Comparison of ENCODE assay signal across 11 cellular contexts in genomic region chr1:54549181-54549924, GRCh38. TPM values are rescaled to one million over a fixed set of nuclear protein-coding genes. Genes with fewer than 3 reads are reported as not detected.
A peak's percentile ranks its signal among the peaks of the same experiment; 100 is the strongest.
DNase-seq lines count a peak whose midpoint lies in the region; ATAC-seq and TF ChIP-seq lines count a peak whose summit lies in the region.
"Had no signal": no experiment of that assay in that cellular context is flagged by ENCODE, and none has a peak within 500 bp of the region (broad histone marks: within the 10 kb centered on the region; RNA-seq: fewer than 3 reads in every experiment).

No MANE protein-coding gene starts in this region.

- peak overlapping the region; percentile 58 for H3K4me2 ChIP-seq in skeletal muscle satellite cell (ENCODE audit: low read length)

- H3K9me3 ChIP-seq in skeletal muscle satellite cell (replicated peaks; ENCODE audit: low read length): no peaks in the 10 kb centered on the region
- H3K9me3 ChIP-seq: upper lobe of left lung had no signal

- H3K9ac ChIP-seq in skeletal muscle satellite cell (ENCODE audit: low read depth, low read length): peak overlapping the region; percentile 37

- H3K36me3 ChIP-seq in H7 (replicated peaks; ENCODE audit: control insufficient read depth, insufficient read depth, low read length) (no peaks in the 10 kb centered on the region), skeletal muscle satellite cell (ENCODE audit: insufficient read depth, low read length) (no peaks in the 10 kb centered on the region)
- H3K36me3 ChIP-seq: upper lobe of left lung had no signal

- H3K27ac ChIP-seq in coronary artery: peak overlapping the region; percentile 86 to 87
- H3K27ac ChIP-seq in layer of hippocampus (ENCODE audit: low read depth, low read length): peak overlapping the region; percentile 61
- H3K27ac ChIP-seq: upper lobe of left lung had no signal

- TF ChIP-seq CTCF in coronary artery (IDR thresholded peaks at IDR 0.05): no peak

- H3K4me3 ChIP-seq in H7 (ENCODE audit: insufficient read depth, low read depth, low read length): no peak overlapping the region
- H3K4me3 ChIP-seq in coronary artery: peak overlapping the region; percentile 55
- peak overlapping the region; percentile 59 for H3K4me3 ChIP-seq in skeletal muscle satellite cell (ENCODE audit: low read length)

- DNase-seq in H7 (peak; percentile 40), coronary artery (ENCODE audit: low spot score) (no peak), NCI-H446 treated with DMSO at 0.1 percent for 48 hours (lab: John Stamatoyannopoulos, UW) (no peak), HuH-7.5 (ENCODE audit: low spot score) (no peak), 8988T (no peak)
- DNase-seq: foreskin melanocyte, NCI-H526 treated with DMSO at 0.1 percent for 48 hours, upper lobe of left lung had no signal

- H3K27me3 ChIP-seq in H7 (ENCODE audit: control insufficient read depth, insufficient read depth, low read length) (no peaks in the 10 kb centered on the region), layer of hippocampus (ENCODE audit: control insufficient read depth, insufficient read depth, low read length) (no peaks in the 10 kb centered on the region), skeletal muscle satellite cell (ENCODE audit: control insufficient read depth, insufficient read depth, low read length) (peaks cover 11% of the 10 kb centered on the region)
- H3K27me3 ChIP-seq: upper lobe of left lung had no signal

- no peak for ATAC-seq in HG03108 (IDR thresholded peaks at IDR 0.05; ENCODE audit: unreplicated experiment)

- peaks cover 35% of the 10 kb centered on the region for H3K4me1 ChIP-seq in skeletal muscle satellite cell (ENCODE audit: control insufficient read depth, insufficient read depth, low read length)

RNA-seq across cellular contexts. Expression of gene ACOT11, which starts 1.3 kb away (rescaled TPM):
- 5.0 and 5.4 TPM in 2 replicates for total RNA-seq in H7 (2014; rRNA removed; shearing (Covaris generic))
- total RNA-seq in skeletal muscle satellite cell (2012; rRNA removed): 1.0 and 3.5 TPM in 2 replicates
